Comparison of ENCODE assay signal across 8 cellular contexts in genomic region chr1:28104866-28105467, GRCh38. TPM values are rescaled to one million over a fixed set of nuclear protein-coding genes. Genes with fewer than 3 reads are reported as not detected.
A peak's percentile ranks its signal among the peaks of the same experiment; 100 is the strongest.
DNase-seq lines count a peak whose midpoint lies in the region; ATAC-seq, FAIRE-seq and TF ChIP-seq lines count a peak whose summit lies in the region.

No MANE protein-coding gene starts in this region.

- ATAC-seq in RWPE2 (ENCODE audit: low read depth) (peak; percentile 83), GM21576 (IDR thresholded peaks at IDR 0.05; ENCODE audit: unreplicated experiment) (no peak), GM19467 (IDR thresholded peaks at IDR 0.05; ENCODE audit: unreplicated experiment) (no peak)

- no peak for TF ChIP-seq CTCF in RWPE2 (IDR thresholded peaks at IDR 0.05; ENCODE audit: poor library complexity, severe bottlenecking)
- TF ChIP-seq CTCF in neutrophil (IDR thresholded peaks at IDR 0.05), result no peak

- H3K4me3 ChIP-seq in RWPE2 (ENCODE audit: severe bottlenecking) (no peak overlapping the region), neutrophil (ENCODE audit: low read depth in 1 of 2, low read length in 1 of 2) (no peak overlapping the region)

- H3K9me3 ChIP-seq in RWPE2 (ENCODE audit: severe bottlenecking), result no peaks in the 10 kb centered on the region
- no peaks in the 10 kb centered on the region for H3K9me3 ChIP-seq in neutrophil

- in situ Hi-C loops in G401 (cut with HindIII; ENCODE audit: low sequenced_read_pairs), result no loop called here

- H3K27ac ChIP-seq in RWPE2 (ENCODE audit: poor library complexity, severe bottlenecking) (no peak overlapping the region), neutrophil (peak overlapping the region; percentile 70)

- H3K4me1 ChIP-seq in RWPE2 (ENCODE audit: insufficient read depth, poor library complexity, severe bottlenecking), result no peaks in the 10 kb centered on the region
- H3K4me1 ChIP-seq in neutrophil (ENCODE audit: control insufficient read depth in 1 of 2, insufficient read depth in 1 of 2, low read depth in 1 of 2, low read length in 1 of 2), result peaks cover 25 to 26% of the 10 kb centered on the region in 2 experiments

- H3K27me3 ChIP-seq in RWPE2 (ENCODE audit: insufficient read depth, poor library complexity, severe bottlenecking), result no peaks in the 10 kb centered on the region
- H3K27me3 ChIP-seq in neutrophil, result no peaks in the 10 kb centered on the region

- no peak for FAIRE-seq in frontal cortex (lab: Jason Lieb, UNC)

- no peaks in the 10 kb centered on the region for H3K36me3 ChIP-seq in RWPE2 (ENCODE audit: low read depth)
- H3K36me3 ChIP-seq in neutrophil, result no peaks in the 10 kb centered on the region

- peak; percentile 59 for DNase-seq in G401 (ENCODE audit: low spot score)
- no peak for DNase-seq in RWPE2 (ENCODE audit: low spot score)
- DNase-seq in frontal cortex (ENCODE audit: low spot score in 2 of 2), result peak; percentile 32 to 36
- DNase-seq in T-helper 9 cell, result no peak
- no peak for DNase-seq in KG1 (lab: John Stamatoyannopoulos, UW)

RNA-seq across cellular contexts. Expression of gene EYA3, which starts 16.6 kb away (rescaled TPM):
- total RNA-seq in G401 (2014; rRNA removed; shearing (Covaris generic)), result 11.3 and 15.0 TPM in 2 replicates
- 9.4 TPM for total RNA-seq in frontal cortex

Comparison
In these comparisons a context has a peak if more than half of its experiments do, and no peak if none do; other contexts are left out.
1. DNase-seq: peak in G401 (single experiment) and frontal cortex (2 of 2); none in RWPE2 (single experiment), T-helper 9 cell (single experiment) and KG1 (single experiment).